14 cellular contexts compared by ENCODE assay signal in the genomic region with DNA sequence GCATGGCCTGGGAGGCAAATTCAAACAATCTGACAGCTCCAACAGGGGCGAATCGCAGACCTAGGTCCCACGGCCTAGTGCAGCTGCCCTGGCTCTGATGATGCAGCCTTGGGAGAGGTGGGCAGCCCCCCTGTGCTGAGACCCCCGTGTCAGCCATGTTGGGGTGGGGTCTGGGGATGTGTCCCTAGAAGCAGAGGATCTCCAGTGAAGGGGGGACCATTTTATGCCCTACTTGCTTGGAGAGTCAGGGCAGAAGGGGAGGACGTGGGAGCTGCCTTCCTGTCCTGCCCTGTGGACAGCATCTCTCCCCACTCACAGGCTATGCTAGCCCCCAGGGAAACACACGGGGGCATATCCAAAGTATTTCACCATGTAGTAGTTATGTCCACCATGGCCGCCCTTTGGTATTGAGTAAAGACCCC. TPM values are rescaled to one million over a fixed set of nuclear protein-coding genes. Genes with fewer than 3 reads are reported as not detected.
DNase-seq lines count a peak whose midpoint lies in the region; ATAC-seq and TF ChIP-seq lines count a peak whose summit lies in the region.
"Had no signal": no experiment of that assay in that cellular context is flagged by ENCODE, and none has a peak within 500 bp of the region (broad histone marks: within the 10 kb centered on the region; RNA-seq: fewer than 3 reads in every experiment).

No MANE protein-coding gene starts in this region.

- no peak overlapping the region for H3K9ac ChIP-seq in parathyroid adenoma

- H3K27me3 ChIP-seq in left ventricle myocardium inferior (ENCODE audit: low read depth): no peaks in the 10 kb centered on the region
- H3K27me3 ChIP-seq in right cardiac atrium (ENCODE audit: control insufficient read depth, insufficient read depth): no peaks in the 10 kb centered on the region
- no peaks in the 10 kb centered on the region for H3K27me3 ChIP-seq in parathyroid adenoma (ENCODE audit: control insufficient read depth, insufficient read depth, low read length)

- DNase-seq in left ventricle myocardium inferior: no peak
- DNase-seq in left ventricle myocardium superior: no peak
- DNase-seq in right cardiac atrium: no peak
- DNase-seq in GM20000 (ENCODE audit: low spot score): no peak
- no peak for DNase-seq in stimulated activated naive CD8-positive, alpha-beta T cell treated with anti-CD3 and anti-CD28 coated beads, Interleukin-15, Interleukin-2, amounts not matched to agents 100 U/mL and 50 U/mL, for 24 hours
- no peak for DNase-seq in nephron progenitor cell
- DNase-seq: activated CD8-positive, alpha-beta memory T cell treated with anti-CD3 and anti-CD28 coated beads, Interleukin-2, amount 10 ng/mL, durations not matched to agents 7 days and 5 days; activated naive CD4-positive, alpha-beta T cell treated with Interleukin-2 at 50 U/mL for 16 hours; GF-D8; mesendoderm; NCI-H345; stimulated activated CD4-positive, alpha-beta T cell treated with anti-CD3 and anti-CD28 coated beads, Interleukin-4, amount 100 ng/mL, for 1 hour had no signal

- no peak overlapping the region for H3K4me3 ChIP-seq in left ventricle myocardium inferior
- no peak overlapping the region for H3K4me3 ChIP-seq in right cardiac atrium (ENCODE audit: low read length)
- no peak overlapping the region for H3K4me3 ChIP-seq in parathyroid adenoma (ENCODE audit: low read depth, low read length)

- 41% methylated on average over 7 of the region's 7 CpGs for WGBS in right cardiac atrium

- intact Hi-C loops in left ventricle myocardium inferior (cut with micrococcal nuclease): no loop called here
- intact Hi-C loops in left ventricle myocardium superior (cut with micrococcal nuclease): no loop called here
- intact Hi-C loops in right cardiac atrium (cut with DNase I): loop anchor here in 2 of 4 donors (2.0 to 10.0 kb wide), 3 partner anchors 41 to 135 kb away; no protein-coding TSS in a partner anchor

- H3K9me3 Mint-ChIP-seq in nephron progenitor cell: no peaks in the 10 kb centered on the region

- H3K79me2 ChIP-seq in parathyroid adenoma: peaks cover 57% of the 10 kb centered on the region

- H2AFZ ChIP-seq in parathyroid adenoma: no peak overlapping the region

- H3K4me1 ChIP-seq in left ventricle myocardium inferior: peaks cover 63% of the 10 kb centered on the region
- peaks cover 17% of the 10 kb centered on the region for H3K4me1 ChIP-seq in right cardiac atrium (ENCODE audit: control insufficient read depth, insufficient read depth, low read length)
- peaks cover 29% of the 10 kb centered on the region for H3K4me1 ChIP-seq in parathyroid adenoma

- H3K36me3 ChIP-seq in left ventricle myocardium inferior (peaks cover 14% of the 10 kb centered on the region), parathyroid adenoma (ENCODE audit: control insufficient read depth, insufficient read depth, low read length) (no peaks in the 10 kb centered on the region)

- H3K4me2 ChIP-seq in parathyroid adenoma (ENCODE audit: low read length): peak overlapping the region; percentile 51

- peaks cover 5% of the 10 kb centered on the region for H3K36me3 Mint-ChIP-seq in nephron progenitor cell (ENCODE audit: low read depth)
- H3K36me3 Mint-ChIP-seq: activated CD8-positive, alpha-beta memory T cell treated with anti-CD3 and anti-CD28 coated beads, Interleukin-2, amount 10 ng/mL, durations not matched to agents 7 days and 5 days had no signal

- TF ChIP-seq CTCF in left ventricle myocardium inferior (IDR thresholded peaks at IDR 0.05; ENCODE audit: borderline replicate concordance) (no peak), parathyroid adenoma (IDR thresholded peaks at IDR 0.05) (no peak), GM20000 (IDR thresholded peaks at IDR 0.05; ENCODE audit: extremely low read depth, missing control alignments) (no peak), nephron progenitor cell (IDR thresholded peaks at IDR 0.05) (no peak)

- H3K27ac Mint-ChIP-seq in nephron progenitor cell: no peak overlapping the region
- H3K27ac Mint-ChIP-seq: activated CD8-positive, alpha-beta memory T cell treated with anti-CD3 and anti-CD28 coated beads, Interleukin-2, amount 10 ng/mL, durations not matched to agents 7 days and 5 days had no signal

- H3K4me3 Mint-ChIP-seq in nephron progenitor cell: no peak overlapping the region
- H3K4me3 Mint-ChIP-seq: activated CD8-positive, alpha-beta memory T cell treated with anti-CD3 and anti-CD28 coated beads, Interleukin-2, amount 10 ng/mL, durations not matched to agents 7 days and 5 days had no signal

- no peaks in the 10 kb centered on the region for H3K27me3 Mint-ChIP-seq in nephron progenitor cell (ENCODE audit: low read depth, poor library complexity)

- H3K4me1 Mint-ChIP-seq in nephron progenitor cell: peaks cover 34% of the 10 kb centered on the region

- ATAC-seq in left ventricle myocardium superior: no peak
- no peak for ATAC-seq in right cardiac atrium
- ATAC-seq in stimulated activated naive CD8-positive, alpha-beta T cell treated with anti-CD3 and anti-CD28 coated beads, Interleukin-15, Interleukin-2, amounts not matched to agents 100 U/mL and 50 U/mL, for 24 hours: no peak
- no peak for ATAC-seq in GM19324 (IDR thresholded peaks at IDR 0.05; ENCODE audit: low FRiP score, unreplicated experiment)

- H3K27ac ChIP-seq in left ventricle myocardium inferior (replicated peaks) (peak overlapping the region; percentile 96), right cardiac atrium (ENCODE audit: low read length) (peak overlapping the region; percentile 80), parathyroid adenoma (peak overlapping the region; percentile 90)

- no peaks in the 10 kb centered on the region for H3K9me3 ChIP-seq in left ventricle myocardium inferior (replicated peaks)
- no peaks in the 10 kb centered on the region for H3K9me3 ChIP-seq in right cardiac atrium (ENCODE audit: control insufficient read depth, low read length)
- no peaks in the 10 kb centered on the region for H3K9me3 ChIP-seq in parathyroid adenoma (ENCODE audit: control insufficient read depth, low read length)

RNA-seq across cellular contexts. Expression of gene GLIS2, which starts 13.5 kb away (rescaled TPM):
- total RNA-seq in left ventricle myocardium inferior (17.2 TPM), left ventricle myocardium superior (16.6 TPM), right cardiac atrium (10 to 100 TPM; 20.0 to 34.6 (median 33.1) TPM)
- polyA plus RNA-seq in right cardiac atrium: 15.2 TPM

RNA-seq across cellular contexts. Expression of gene PAM16, which starts 21.8 kb away (rescaled TPM):
- total RNA-seq in left ventricle myocardium inferior: 67.3 TPM
- total RNA-seq in left ventricle myocardium superior: 70.0 TPM
- total RNA-seq in right cardiac atrium: 10 to 100 TPM; 57.6 to 61.9 (median 59.7) TPM
- polyA plus RNA-seq in right cardiac atrium: 131 TPM

RNA-seq across cellular contexts. Expression of gene VASN, which starts 42.3 kb away (rescaled TPM):
- 5.5 TPM for total RNA-seq in left ventricle myocardium inferior
- total RNA-seq in left ventricle myocardium superior: 4.3 TPM
- 10 to 100 TPM; 11.4 to 21.3 (median 13.6) TPM for total RNA-seq in right cardiac atrium
- 10.7 TPM for polyA plus RNA-seq in right cardiac atrium
- total RNA-seq: activated CD8-positive, alpha-beta memory T cell treated with anti-CD3 and anti-CD28 coated beads, Interleukin-2, amount 10 ng/mL, durations not matched to agents 7 days and 5 days had no signal

RNA-seq across cellular contexts. Expression of gene TFAP4, which starts 56.5 kb away (rescaled TPM):
- 2.6 TPM for total RNA-seq in left ventricle myocardium inferior
- total RNA-seq in left ventricle myocardium superior: 4.7 TPM
- 1 to 10 TPM; 2.3 to 4.2 (median 3.5) TPM for total RNA-seq in right cardiac atrium
- 2.1 TPM for polyA plus RNA-seq in right cardiac atrium
